In the genomic region with DNA sequence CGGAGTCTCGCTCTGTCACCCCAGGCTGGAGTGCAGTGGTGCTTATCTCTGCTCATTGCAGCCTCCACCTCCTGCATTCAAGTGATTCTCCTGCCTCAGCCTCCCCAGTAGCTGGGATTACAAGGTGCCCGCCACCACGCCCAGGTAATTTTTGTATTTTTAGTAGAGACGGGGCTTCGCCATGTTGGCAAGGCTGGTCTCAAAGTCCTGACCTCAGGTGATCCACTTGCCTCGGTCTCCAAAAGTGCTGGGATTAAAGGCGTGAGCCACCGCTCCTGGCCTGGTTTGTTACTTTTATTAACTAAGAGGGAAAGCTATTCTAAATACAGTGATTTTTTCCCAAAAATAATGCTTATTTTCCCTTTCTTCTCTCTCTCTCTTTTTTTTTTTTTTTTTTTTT, we compare ENCODE assay signal across 8 cellular contexts. TPM values are rescaled to one million over a fixed set of nuclear protein-coding genes. Genes with fewer than 3 reads are reported as not detected.
DNase-seq lines count a peak whose midpoint lies in the region; ATAC-seq, FAIRE-seq and TF ChIP-seq lines count a peak whose summit lies in the region.

No MANE protein-coding gene starts in this region.

- H3K9me3 ChIP-seq in K562 (replicated peaks; ENCODE audit: control insufficient read depth, insufficient read depth, low read depth, low read length): no peaks in the 10 kb centered on the region
- no peaks in the 10 kb centered on the region for H3K9me3 ChIP-seq in mucosa of rectum (ENCODE audit: control insufficient read depth in 2 of 2, low read length in 2 of 2)

- CTCF ChIA-PET in activated naive CD4-positive, alpha-beta T cell treated with anti-CD3 and anti-CD28 coated beads, Interleukin-2, amount 10 ng/mL, durations not matched to agents 7 days and 5 days (lab: Charles Lee): interaction anchor here (0.7 kb wide), 1 partner anchor 336 kb away, joined by 3 read pairs; no protein-coding TSS in a partner anchor
- CTCF ChIA-PET in K562 (lab: Yijun Ruan, JAX; ENCODE audit: low intra/inter-chr PET ratio): no interaction called here

- H3K27me3 ChIP-seq in K562 (ENCODE audit: control insufficient read depth in 2 of 2, insufficient read depth in 2 of 2, low read length in 2 of 2) (no peaks in the 10 kb centered on the region), mucosa of rectum (ENCODE audit: control insufficient read depth in 2 of 2, insufficient read depth in 2 of 2, low read length in 2 of 2) (no peaks in the 10 kb centered on the region)

- H2AFZ ChIP-seq in K562 (ENCODE audit: low read depth, low read length): peak overlapping the region; percentile 94

- H4K20me1 ChIP-seq in K562 (replicated peaks; ENCODE audit: control insufficient read depth, insufficient read depth, low read length): no peaks in the 10 kb centered on the region

- TF ChIP-seq RAD21 in K562 (CRISPR knock-in tag; conservative IDR thresholded peaks at IDR 0.05 in 1 of 2, IDR thresholded peaks at IDR 0.05 in 1 of 2): no peak

- H3K9ac ChIP-seq in K562 (ENCODE audit: insufficient read depth in 1 of 2, low read depth in 2 of 2, low read length in 2 of 2) (peak overlapping the region in 1 of 2 experiments; percentile 78; a peak in 2 of 4 replicates), mucosa of rectum (ENCODE audit: low read depth in 1 of 2, low read length in 2 of 2) (peak overlapping the region in 1 of 2 donors; percentile 82)

- peaks cover 24% of the 10 kb centered on the region for H3K36me3 ChIP-seq in K562 (ENCODE audit: control insufficient read depth, insufficient read depth, low read length)
- H3K36me3 ChIP-seq in mucosa of rectum (ENCODE audit: control insufficient read depth in 2 of 2, insufficient read depth in 2 of 2, low read length in 2 of 2): no peaks in the 10 kb centered on the region

- no peak for TF ChIP-seq EP300 in K562 (IDR thresholded peaks at IDR 0.05; ENCODE audit: low read length)

- no peak for ATAC-seq in activated naive CD4-positive, alpha-beta T cell treated with anti-CD3 and anti-CD28 coated beads, Interleukin-2, amount 50 U/mL, for 72 hours
- ATAC-seq in K562: no peak
- no peak for ATAC-seq in GM18505 (IDR thresholded peaks at IDR 0.05; ENCODE audit: unreplicated experiment)

- no peak for FAIRE-seq in K562 (lab: Jason Lieb, UNC)

- no TSS peak for BruUV-seq in K562 (replicated peaks; lab: Mats Ljungman, UMichigan)

- H3K79me2 ChIP-seq in K562 (ENCODE audit: control insufficient read depth, insufficient read depth, low read length): peaks cover 22% of the 10 kb centered on the region

- H3K27ac ChIP-seq in K562 (ENCODE audit: extremely low read depth, low read depth, low read length) (no peak overlapping the region), mucosa of rectum (ENCODE audit: low read depth in 2 of 2, low read length in 2 of 2) (peak overlapping the region in 1 of 2 donors; percentile 57)

- no peaks in the 10 kb centered on the region for H3K9me1 ChIP-seq in K562 (ENCODE audit: control insufficient read depth, insufficient read depth, low read length)

- peaks cover 32% of the 10 kb centered on the region for H3K4me1 Mint-ChIP-seq in activated naive CD4-positive, alpha-beta T cell treated with anti-CD3 and anti-CD28 coated beads, Interleukin-2, amount 10 ng/mL, durations not matched to agents 7 days and 5 days
- H3K4me1 Mint-ChIP-seq in type B pancreatic cell (ENCODE audit: unreplicated experiment): peaks cover 14% of the 10 kb centered on the region

- DNase-seq in activated naive CD4-positive, alpha-beta T cell treated with anti-CD3 and anti-CD28 coated beads, Interleukin-2, amount 10 ng/mL, durations not matched to agents 7 days and 5 days: no peak
- no peak for DNase-seq in activated naive CD4-positive, alpha-beta T cell treated with anti-CD3 and anti-CD28 coated beads, Interleukin-2, amount 50 U/mL, for 72 hours (ENCODE audit: low spot score in 2 of 2)
- no peak for DNase-seq in K562 (ENCODE audit: extremely low read depth in 1 of 4, low spot score in 3 of 4)
- no peak for DNase-seq in type B pancreatic cell (ENCODE audit: extremely low spot score, unreplicated experiment)
- DNase-seq in HuH-7.5 (ENCODE audit: low spot score): no peak
- no peak for DNase-seq in HuH-7 (ENCODE audit: low spot score)

- TF ChIP-seq CTCF in K562 (IDR thresholded peaks at IDR 0.05 in 2 of 3, conservative IDR thresholded peaks at IDR 0.05 in 1 of 3; ENCODE audit: insufficient read depth in 2 of 3, low read depth in 1 of 3, low read length in 3 of 3) (no peak), type B pancreatic cell (conservative IDR thresholded peaks at IDR 0.05) (no peak)

- intact Hi-C loops in K562 (cut with micrococcal nuclease): no loop called here

- H3K4me1 ChIP-seq in K562 (replicated peaks in 1 of 2; ENCODE audit: control insufficient read depth in 2 of 2, insufficient read depth in 2 of 2, low read length in 2 of 2) (no peaks in the 10 kb centered on the region), mucosa of rectum (ENCODE audit: control insufficient read depth in 2 of 2, insufficient read depth in 2 of 2, low read length in 2 of 2) (peaks cover 4% of the 10 kb centered on the region in 2 donors)

- H3K27ac Mint-ChIP-seq in activated naive CD4-positive, alpha-beta T cell treated with anti-CD3 and anti-CD28 coated beads, Interleukin-2, amount 10 ng/mL, durations not matched to agents 7 days and 5 days: peak overlapping the region; percentile 91
- H3K27ac Mint-ChIP-seq in activated naive CD4-positive, alpha-beta T cell treated with anti-CD3 and anti-CD28 coated beads, Interleukin-2, amount 50 U/mL, for 72 hours: peak overlapping the region in 1 of 2 donors; percentile 92
- peak overlapping the region; percentile 97 for H3K27ac Mint-ChIP-seq in type B pancreatic cell

- POLR2A ChIA-PET in K562 (lab: Yijun Ruan, JAX): interaction anchor here (1.1 kb wide), 1 partner anchor 8 kb away, joined by 3 read pairs; no protein-coding TSS in a partner anchor

- H3K36me3 Mint-ChIP-seq in activated naive CD4-positive, alpha-beta T cell treated with anti-CD3 and anti-CD28 coated beads, Interleukin-2, amount 10 ng/mL, durations not matched to agents 7 days and 5 days: peaks cover 24% of the 10 kb centered on the region
- peaks cover 11 to 25% of the 10 kb centered on the region in 2 donors for H3K36me3 Mint-ChIP-seq in activated naive CD4-positive, alpha-beta T cell treated with anti-CD3 and anti-CD28 coated beads, Interleukin-2, amount 50 U/mL, for 72 hours
- peaks cover 12% of the 10 kb centered on the region for H3K36me3 Mint-ChIP-seq in type B pancreatic cell

- H3K4me3 ChIP-seq in K562 (no peak overlapping the region), mucosa of rectum (ENCODE audit: low read length in 2 of 2) (peak overlapping the region; percentile 94 to 95)

- TF ChIP-seq POLR2A in K562 (conservative IDR thresholded peaks at IDR 0.05): no peak
- no peak for TF ChIP-seq POLR2A in GM18505 (IDR thresholded peaks at IDR 0.05; ENCODE audit: borderline replicate concordance, extremely low read depth, insufficient read depth, insufficient read length)

- WGBS in K562 (ENCODE audit: insufficient coverage, low coverage, missing lambda C conversion rate): 69% methylated on average over 7 of the region's 9 CpGs

- peak overlapping the region; percentile 88 for H3K4me2 ChIP-seq in K562 (ENCODE audit: insufficient read depth, low read length)

- peaks cover 17% of the 10 kb centered on the region for H3K27me3 Mint-ChIP-seq in activated naive CD4-positive, alpha-beta T cell treated with anti-CD3 and anti-CD28 coated beads, Interleukin-2, amount 10 ng/mL, durations not matched to agents 7 days and 5 days
- no peaks in the 10 kb centered on the region for H3K27me3 Mint-ChIP-seq in type B pancreatic cell

- in situ Hi-C loops in K562 (cut with MboI): no loop called here

- no peaks in the 10 kb centered on the region for H3K9me3 Mint-ChIP-seq in activated naive CD4-positive, alpha-beta T cell treated with anti-CD3 and anti-CD28 coated beads, Interleukin-2, amount 10 ng/mL, durations not matched to agents 7 days and 5 days
- H3K9me3 Mint-ChIP-seq in activated naive CD4-positive, alpha-beta T cell treated with anti-CD3 and anti-CD28 coated beads, Interleukin-2, amount 50 U/mL, for 72 hours: peaks cover 0 to 3% of the 10 kb centered on the region in 2 donors
- no peaks in the 10 kb centered on the region for H3K9me3 Mint-ChIP-seq in type B pancreatic cell

- peak overlapping the region; percentile 92 for H3K4me3 Mint-ChIP-seq in activated naive CD4-positive, alpha-beta T cell treated with anti-CD3 and anti-CD28 coated beads, Interleukin-2, amount 10 ng/mL, durations not matched to agents 7 days and 5 days
- peak overlapping the region; percentile 91 for H3K4me3 Mint-ChIP-seq in type B pancreatic cell

TF ChIP-seq in K562, 482 proteins besides CTCF, POLR2A, EP300 and RAD21 (continues in another document):
- TF ChIP-seq NR1H2 (CRISPR knock-in tag; IDR thresholded peaks at IDR 0.05): no peak
- no peak for TF ChIP-seq HNRNPL (IDR thresholded peaks at IDR 0.05; ENCODE audit: low read depth, low read length)
- TF ChIP-seq ZNF766 (CRISPR knock-in tag; conservative IDR thresholded peaks at IDR 0.05): no peak
- TF ChIP-seq ADNP (tag; IDR thresholded peaks at IDR 0.05): no peak
- no peak for TF ChIP-seq CBFA2T2 (conservative IDR thresholded peaks at IDR 0.05)
- no peak for TF ChIP-seq SIRT6 (IDR thresholded peaks at IDR 0.05; ENCODE audit: low read depth, low read length)
- no peak for TF ChIP-seq ZNF584 (CRISPR knock-in tag; IDR thresholded peaks at IDR 0.05; ENCODE audit: low read depth)

RNA-seq across cellular contexts. Expression of a gene that starts 0.9 kb away (rescaled TPM):
- total RNA-seq in activated naive CD4-positive, alpha-beta T cell treated with anti-CD3 and anti-CD28 coated beads, Interleukin-2, amount 50 U/mL, for 72 hours: 10 to 100 TPM; 49.6 to 65.4 TPM
- total RNA-seq in K562 (2011; cell fraction: chromatin; rRNA removed; ENCODE audit: low replicate concordance): 23.9 and 124 TPM in 2 replicates
- total RNA-seq in K562 (2011; cell fraction: nucleolus; rRNA removed): 7.5 and 10.0 TPM in 2 replicates
- total RNA-seq in K562 (2011; cell fraction: nucleoplasm; rRNA removed): 32.5 and 49.3 TPM in 2 replicates
- 25.7 and 27.4 TPM in 2 replicates for total RNA-seq in K562 (2014; rRNA removed)
- total RNA-seq in K562 (2014; rRNA removed; fragmentation: Illumina TruSeq; extraction: Trizol): 53.2 and 63.2 TPM in 2 replicates
- 43.8 and 50.5 TPM in 2 replicates for total RNA-seq in K562 (2015; rRNA removed; fragmentation: Illumina TruSeq; extraction: Trizol)
- 36.7 and 38.8 TPM in 2 replicates for total RNA-seq in K562 (2021)
- polyA plus RNA-seq in K562 (2011; rRNA removed): 15.8 and 21.7 TPM in 2 replicates
- polyA plus RNA-seq in K562 (2011; cell fraction: cytosol; rRNA removed): 1.1 and 2.9 TPM in 2 replicates
- polyA plus RNA-seq in K562 (2011; cell fraction: nucleus; rRNA removed): 9.8 and 17.8 TPM in 2 replicates
- polyA plus RNA-seq in K562 (2012): 15.9 and 22.1 TPM in 2 replicates
- 27.2 and 33.6 TPM in 2 replicates for polyA plus RNA-seq in K562 (2014; fragmentation: Illumina TruSeq; extraction: Trizol)
- 10 to 100 TPM in 1 of 2 experiments, 1 to 10 TPM in 1; 9.9 to 16.7 TPM for polyA plus RNA-seq in K562 (2014; fragmentation: Nextera tagmentation; extraction: Ambion mirVana)
- 21.6 and 25.3 TPM in 2 replicates for polyA plus RNA-seq in K562 (2014; rRNA removed)
- 58.4 and 78.6 TPM in 2 replicates for polyA minus RNA-seq in K562 (2011; rRNA and poly(A)+ RNA removed)
- 9.4 and 11.5 TPM in 2 replicates for polyA minus RNA-seq in K562 (2011; cell fraction: cytosol; rRNA and poly(A)+ RNA removed)
- polyA minus RNA-seq in K562 (2011; cell fraction: nucleus; rRNA and poly(A)+ RNA removed): 40.3 and 62.6 TPM in 2 replicates
- total RNA-seq in type B pancreatic cell (ENCODE audit: low replicate concordance): 14.1 and 46.5 TPM in 2 replicates
